ENCODE assay signal across 8 cellular contexts in genomic region chr4:90127706-90128345, GRCh38. TPM values are rescaled to one million over a fixed set of nuclear protein-coding genes. Genes with fewer than 3 reads are reported as not detected.
DNase-seq lines count a peak whose midpoint lies in the region; ATAC-seq and TF ChIP-seq lines count a peak whose summit lies in the region.

No MANE protein-coding gene starts in this region.

- H3K9me3 Mint-ChIP-seq in activated T-helper 17 cell treated with anti-CD3 and anti-CD28 coated beads, Interleukin-2, amount 50 U/mL, for 72 hours: no peaks in the 10 kb centered on the region
- no peaks in the 10 kb centered on the region for H3K9me3 Mint-ChIP-seq in progenitor cell of endocrine pancreas (ENCODE audit: low read depth)

- no peaks in the 10 kb centered on the region for H3K36me3 ChIP-seq in heart left ventricle

- H3K27ac Mint-ChIP-seq in activated T-helper 17 cell treated with anti-CD3 and anti-CD28 coated beads, Interleukin-2, amount 50 U/mL, for 72 hours: no peak overlapping the region
- H3K27ac Mint-ChIP-seq in progenitor cell of endocrine pancreas: peak overlapping the region; percentile 95

- no peak for TF ChIP-seq POLR2A in heart left ventricle (IDR thresholded peaks at IDR 0.05)

- no peaks in the 10 kb centered on the region for H3K9me3 ChIP-seq in heart left ventricle

- DNase-seq in AG10803 (ENCODE audit: low read depth) (no peak), heart left ventricle (peak; percentile 9 to 64 (median 24)), progenitor cell of endocrine pancreas (ENCODE audit: low spot score, unreplicated experiment) (peak; percentile 53), midbrain (lab: John Stamatoyannopoulos, UW) (no peak)
- DNase-seq in stimulated activated CD8-positive, alpha-beta memory T cell treated with anti-CD3 and anti-CD28 coated beads, Interleukin-4, amount 100 ng/mL, for 48 hours: no peak

- H3K36me3 Mint-ChIP-seq in activated T-helper 17 cell treated with anti-CD3 and anti-CD28 coated beads, Interleukin-2, amount 50 U/mL, for 72 hours (ENCODE audit: low read depth): no peaks in the 10 kb centered on the region
- no peaks in the 10 kb centered on the region for H3K36me3 Mint-ChIP-seq in progenitor cell of endocrine pancreas (ENCODE audit: insufficient read depth)

- H3K27ac ChIP-seq in heart left ventricle: peak overlapping the region in 11 of 12 donors; percentile 61 to 84 (median 79)

- H3K4me3 ChIP-seq in AG10803 (ENCODE audit: low read length) (peak overlapping the region; percentile 28), heart left ventricle (peak overlapping the region; percentile 36 to 84 (median 71))

- H3K4me1 Mint-ChIP-seq in activated T-helper 17 cell treated with anti-CD3 and anti-CD28 coated beads, Interleukin-2, amount 50 U/mL, for 72 hours: peaks cover 13% of the 10 kb centered on the region
- peaks cover 10% of the 10 kb centered on the region for H3K4me1 Mint-ChIP-seq in progenitor cell of endocrine pancreas (ENCODE audit: low read depth)

- H3K4me1 ChIP-seq in heart left ventricle: peaks cover 0 to 21% (median 6%) of the 10 kb centered on the region in 12 donors

- TF ChIP-seq CTCF in AG10803 (conservative IDR thresholded peaks at IDR 0.05; ENCODE audit: low read length) (no peak), heart left ventricle (IDR thresholded peaks at IDR 0.05) (no peak), progenitor cell of endocrine pancreas (IDR thresholded peaks at IDR 0.05; ENCODE audit: unreplicated experiment) (no peak)

- peaks cover 42% of the 10 kb centered on the region for H3K27me3 Mint-ChIP-seq in activated T-helper 17 cell treated with anti-CD3 and anti-CD28 coated beads, Interleukin-2, amount 50 U/mL, for 72 hours
- peaks cover 27% of the 10 kb centered on the region for H3K27me3 Mint-ChIP-seq in progenitor cell of endocrine pancreas

- ATAC-seq in GM19025 (IDR thresholded peaks at IDR 0.05; ENCODE audit: low read depth, unreplicated experiment): peak; percentile 19
- ATAC-seq in HG03108 (IDR thresholded peaks at IDR 0.05; ENCODE audit: unreplicated experiment): peak; percentile 29
- ATAC-seq in activated T-helper 17 cell treated with anti-CD3 and anti-CD28 coated beads, Interleukin-2, amount 50 U/mL, for 72 hours (replicated peaks): peak; percentile 49
- peak in 3 of 4 donors; percentile 12 to 76 (median 74) for ATAC-seq in heart left ventricle

- intact Hi-C loops in heart left ventricle (cut with DNase I): loop anchor here in 5 of 10 donors (2.0 to 5.0 kb wide), 4 partner anchors 109 to 165 kb away; no protein-coding TSS in a partner anchor

- 0 to 1% (median 1%) methylated on average over 14 to 81 of the region's 81 CpGs for WGBS in heart left ventricle, 4 donors

- H3K4me3 Mint-ChIP-seq in activated T-helper 17 cell treated with anti-CD3 and anti-CD28 coated beads, Interleukin-2, amount 50 U/mL, for 72 hours: peak overlapping the region; percentile 77
- peak overlapping the region; percentile 97 for H3K4me3 Mint-ChIP-seq in progenitor cell of endocrine pancreas (ENCODE audit: low read depth)

- peaks cover 0 to 5% (median 0%) of the 10 kb centered on the region in 9 donors for H3K27me3 ChIP-seq in heart left ventricle

RNA-seq across cellular contexts. Expression of gene CCSER1, which starts 0.6 kb away (rescaled TPM):
- under 1 TPM; 0.64 to 0.78 TPM for total RNA-seq in activated T-helper 17 cell treated with anti-CD3 and anti-CD28 coated beads, Interleukin-2, amount 50 U/mL, for 72 hours
- total RNA-seq in heart left ventricle (10 to 100 TPM in 6 of 9 donors, 1 to 10 TPM in 3; 5.0 to 15.8 (median 13.3) TPM), progenitor cell of endocrine pancreas (11.6 and 11.7 TPM in 2 replicates)
- 1 to 10 TPM; 2.5 to 4.3 TPM for polyA plus RNA-seq in heart left ventricle

Comparison
In these comparisons a context has a peak if more than half of its experiments do, and no peak if none do; other contexts are left out.
1. DNase-seq: peak in heart left ventricle (5 of 5) and progenitor cell of endocrine pancreas (single experiment); none in AG10803 (single experiment), midbrain (single experiment) and stimulated activated CD8-positive, alpha-beta memory T cell treated with anti-CD3 and anti-CD28 coated beads, Interleukin-4, amount 100 ng/mL, for 48 hours (single experiment).
2. ATAC-seq: peak in every context shown above with its lines; median percentile 74 in heart left ventricle; 49 in activated T-helper 17 cell treated with anti-CD3 and anti-CD28 coated beads, Interleukin-2, amount 50 U/mL, for 72 hours; 29 in HG03108; 19 in GM19025.